8 cellular contexts compared by ENCODE assay signal in genomic region chr19:639251-640155, GRCh38. TPM values are rescaled to one million over a fixed set of nuclear protein-coding genes. Genes with fewer than 3 reads are reported as not detected.
DNase-seq lines count a peak whose midpoint lies in the region; ATAC-seq and TF ChIP-seq lines count a peak whose summit lies in the region.

Gene FGF22 (plus strand): TSS chr19:639879. CDS start chr19:639926, 47 bp downstream.

- no TSS peak for BruUV-seq in A673 (replicated peaks; lab: Mats Ljungman, UMichigan)

- H3K27ac Mint-ChIP-seq in activated T-helper 2 cell treated with anti-CD3 and anti-CD28 coated beads, Interferon-gamma antibody, Interleukin-2, Interleukin-4, amounts not matched to agents 10 μg/mL and 5 μg/mL and 100 μg/mL, durations not matched to agents 14 hours and 24 hours and 36 hours, result no peak within 1 kb of the TSS
- H3K27ac Mint-ChIP-seq in natural killer cell treated with Interleukin-12 subunit alpha and Interleukin-12 subunit beta and Interleukin-15 and Interleukin-18, amount 100 ng/mL, for 72 hours, result peak within 1 kb of the TSS in 1 of 2 donors; percentile 60
- H3K27ac Mint-ChIP-seq in stimulated activated effector memory CD8-positive, alpha-beta T cell treated with anti-CD3 and anti-CD28 coated beads, Interleukin-12 subunit alpha, Interleukin-12 subunit beta, amount 100 ng/mL, for 72 hours, result peak within 1 kb of the TSS; percentile 89

- no peaks in the 10 kb centered on the region for H3K4me1 ChIP-seq in A673 (ENCODE audit: insufficient read depth, low read length, poor library complexity, severe bottlenecking)
- H3K4me1 ChIP-seq in HUES64 (ENCODE audit: insufficient read depth, low read length), result no peaks in the 10 kb centered on the region

- H3K9me3 ChIP-seq in A673 (ENCODE audit: low read depth, low read length, poor library complexity, severe bottlenecking), result no peaks in the 10 kb centered on the region
- no peaks in the 10 kb centered on the region for H3K9me3 ChIP-seq in HUES64 (ENCODE audit: insufficient read depth, low read depth, low read length)

- WGBS in HUES64, result 5% methylated on average over 108 of the region's 108 CpGs

- no peaks in the 10 kb centered on the region for H3K36me3 Mint-ChIP-seq in activated T-helper 2 cell treated with anti-CD3 and anti-CD28 coated beads, Interferon-gamma antibody, Interleukin-2, Interleukin-4, amounts not matched to agents 10 μg/mL and 5 μg/mL and 100 μg/mL, durations not matched to agents 14 hours and 24 hours and 36 hours (ENCODE audit: low read depth)
- H3K36me3 Mint-ChIP-seq in natural killer cell treated with Interleukin-12 subunit alpha and Interleukin-12 subunit beta and Interleukin-15 and Interleukin-18, amount 100 ng/mL, for 72 hours, result no peaks in the 10 kb centered on the region
- peaks cover 16% of the 10 kb centered on the region for H3K36me3 Mint-ChIP-seq in stimulated activated effector memory CD8-positive, alpha-beta T cell treated with anti-CD3 and anti-CD28 coated beads, Interleukin-12 subunit alpha, Interleukin-12 subunit beta, amount 100 ng/mL, for 72 hours

- H3K4me3 Mint-ChIP-seq in activated T-helper 2 cell treated with anti-CD3 and anti-CD28 coated beads, Interferon-gamma antibody, Interleukin-2, Interleukin-4, amounts not matched to agents 10 μg/mL and 5 μg/mL and 100 μg/mL, durations not matched to agents 14 hours and 24 hours and 36 hours (ENCODE audit: low read depth), result peak within 1 kb of the TSS; percentile 74
- peak within 1 kb of the TSS; percentile 80 for H3K4me3 Mint-ChIP-seq in natural killer cell treated with Interleukin-12 subunit alpha and Interleukin-12 subunit beta and Interleukin-15 and Interleukin-18, amount 100 ng/mL, for 72 hours
- peak within 1 kb of the TSS; percentile 81 for H3K4me3 Mint-ChIP-seq in stimulated activated effector memory CD8-positive, alpha-beta T cell treated with anti-CD3 and anti-CD28 coated beads, Interleukin-12 subunit alpha, Interleukin-12 subunit beta, amount 100 ng/mL, for 72 hours

- H3K27me3 ChIP-seq in A673 (replicated peaks; ENCODE audit: insufficient read depth, low read depth, low read length, poor library complexity), result no peaks in the 10 kb centered on the region
- H3K27me3 ChIP-seq in HUES64 (ENCODE audit: insufficient read depth, low read length), result peaks cover 30% of the 10 kb centered on the region

- DNase-seq in A673 (ENCODE audit: low spot score), result peak; percentile 94
- peak; percentile 94 for DNase-seq in RPMI8226
- peak; percentile 86 for DNase-seq in activated T-helper 2 cell treated with anti-CD3 and anti-CD28 coated beads, Interferon-gamma antibody, Interleukin-2, Interleukin-4, amounts not matched to agents 10 μg/mL and 5 μg/mL and 100 μg/mL, durations not matched to agents 14 hours and 24 hours and 36 hours (ENCODE audit: low spot score)
- peak; percentile 81 for DNase-seq in fibroblast of pulmonary artery (ENCODE audit: low read depth)
- DNase-seq in natural killer cell treated with Interleukin-12 subunit alpha and Interleukin-12 subunit beta and Interleukin-15 and Interleukin-18, amount 100 ng/mL, for 72 hours (ENCODE audit: low spot score), result peak; percentile 96
- DNase-seq in stimulated activated effector memory CD8-positive, alpha-beta T cell treated with anti-CD3 and anti-CD28 coated beads, Interleukin-12 subunit alpha, Interleukin-12 subunit beta, amount 100 ng/mL, for 72 hours (ENCODE audit: low spot score in 2 of 2), result peak; percentile 87 to 92

- no peak for TF ChIP-seq CTCF in A673 (conservative IDR thresholded peaks at IDR 0.05; ENCODE audit: low read depth, low read length)
- no peak for TF ChIP-seq CTCF in fibroblast of pulmonary artery (IDR thresholded peaks at IDR 0.05; ENCODE audit: low read length, missing control alignments)

- intact Hi-C loops in A673 (cut with micrococcal nuclease; ENCODE audit: unreplicated experiment), result no loop called here
- intact Hi-C loops in activated T-helper 2 cell treated with anti-CD3 and anti-CD28 coated beads, Interferon-gamma antibody, Interleukin-2, Interleukin-4, amounts not matched to agents 10 μg/mL and 5 μg/mL and 100 μg/mL, durations not matched to agents 14 hours and 24 hours and 36 hours (cut with micrococcal nuclease), result loop anchor here (10.0 kb wide), 1 partner anchor 105 kb away; the partner anchor contains the start of gene CDC34

- H3K27me3 Mint-ChIP-seq in activated T-helper 2 cell treated with anti-CD3 and anti-CD28 coated beads, Interferon-gamma antibody, Interleukin-2, Interleukin-4, amounts not matched to agents 10 μg/mL and 5 μg/mL and 100 μg/mL, durations not matched to agents 14 hours and 24 hours and 36 hours (ENCODE audit: low read depth), result no peaks in the 10 kb centered on the region
- H3K27me3 Mint-ChIP-seq in natural killer cell treated with Interleukin-12 subunit alpha and Interleukin-12 subunit beta and Interleukin-15 and Interleukin-18, amount 100 ng/mL, for 72 hours, result no peaks in the 10 kb centered on the region

- no peaks in the 10 kb centered on the region for H3K9me3 Mint-ChIP-seq in activated T-helper 2 cell treated with anti-CD3 and anti-CD28 coated beads, Interferon-gamma antibody, Interleukin-2, Interleukin-4, amounts not matched to agents 10 μg/mL and 5 μg/mL and 100 μg/mL, durations not matched to agents 14 hours and 24 hours and 36 hours
- H3K9me3 Mint-ChIP-seq in natural killer cell treated with Interleukin-12 subunit alpha and Interleukin-12 subunit beta and Interleukin-15 and Interleukin-18, amount 100 ng/mL, for 72 hours, result no peaks in the 10 kb centered on the region
- no peaks in the 10 kb centered on the region for H3K9me3 Mint-ChIP-seq in stimulated activated effector memory CD8-positive, alpha-beta T cell treated with anti-CD3 and anti-CD28 coated beads, Interleukin-12 subunit alpha, Interleukin-12 subunit beta, amount 100 ng/mL, for 72 hours

- H3K27ac ChIP-seq in A673 (ENCODE audit: low read depth, low read length, poor library complexity, severe bottlenecking), result no peak within 1 kb of the TSS
- H3K27ac ChIP-seq in HUES64 (ENCODE audit: low read depth, low read length), result no peak within 1 kb of the TSS

- H3K4me3 ChIP-seq in A673 (ENCODE audit: low read depth, low read length, poor library complexity, severe bottlenecking) (peak within 1 kb of the TSS; percentile 53), HUES64 (ENCODE audit: low read length) (peak within 1 kb of the TSS; percentile 48), fibroblast of pulmonary artery (replicated peaks; ENCODE audit: low read depth, low read length) (peak within 1 kb of the TSS; percentile 47)

- H3K9ac ChIP-seq in HUES64 (ENCODE audit: low read depth, low read length), result no peak within 1 kb of the TSS; the same call in 1 of the 2 replicates

- peaks cover 4% of the 10 kb centered on the region for H3K4me1 Mint-ChIP-seq in activated T-helper 2 cell treated with anti-CD3 and anti-CD28 coated beads, Interferon-gamma antibody, Interleukin-2, Interleukin-4, amounts not matched to agents 10 μg/mL and 5 μg/mL and 100 μg/mL, durations not matched to agents 14 hours and 24 hours and 36 hours (ENCODE audit: low read depth)
- H3K4me1 Mint-ChIP-seq in natural killer cell treated with Interleukin-12 subunit alpha and Interleukin-12 subunit beta and Interleukin-15 and Interleukin-18, amount 100 ng/mL, for 72 hours (ENCODE audit: low read depth in 2 of 2), result peaks cover 6 to 10% of the 10 kb centered on the region in 2 donors
- H3K4me1 Mint-ChIP-seq in stimulated activated effector memory CD8-positive, alpha-beta T cell treated with anti-CD3 and anti-CD28 coated beads, Interleukin-12 subunit alpha, Interleukin-12 subunit beta, amount 100 ng/mL, for 72 hours, result peaks cover 8% of the 10 kb centered on the region

- CTCF ChIA-PET in A673 (lab: Charles Lee), result no interaction called here

- H3K36me3 ChIP-seq in A673 (ENCODE audit: insufficient read depth, low read length, poor library complexity, severe bottlenecking), result no peaks in the 10 kb centered on the region
- H3K36me3 ChIP-seq in HUES64 (ENCODE audit: insufficient read depth, low read length), result no peaks in the 10 kb centered on the region

- ATAC-seq in GM18909 (IDR thresholded peaks at IDR 0.05; ENCODE audit: poor library complexity, unreplicated experiment), result peak; percentile 58
- peak; percentile 97 to 98 for ATAC-seq in natural killer cell treated with Interleukin-12 subunit alpha and Interleukin-12 subunit beta and Interleukin-15 and Interleukin-18, amount 100 ng/mL, for 72 hours
- ATAC-seq in stimulated activated effector memory CD8-positive, alpha-beta T cell treated with anti-CD3 and anti-CD28 coated beads, Interleukin-12 subunit alpha, Interleukin-12 subunit beta, amount 100 ng/mL, for 72 hours, result peak; percentile 93

- POLR2A ChIA-PET in A673 (lab: Charles Lee; ENCODE audit: low non-redundant PET), result no interaction called here

RNA-seq across cellular contexts. Expression of gene FGF22, which starts in this region (rescaled TPM):
- 0.19 and 0.57 TPM in 2 replicates for total RNA-seq in A673 (2021)
- polyA plus RNA-seq in HUES64 (2013, experiment 1 of 2), result 0.50 TPM
- polyA plus RNA-seq in HUES64 (2013, experiment 2 of 2), result 0.25 TPM
- total RNA-seq in activated T-helper 2 cell treated with anti-CD3 and anti-CD28 coated beads, Interferon-gamma antibody, Interleukin-2, Interleukin-4, amounts not matched to agents 10 μg/mL and 5 μg/mL and 100 μg/mL, durations not matched to agents 14 hours and 24 hours and 36 hours, result not detected in 2 replicates
- not detected for total RNA-seq in natural killer cell treated with Interleukin-12 subunit alpha and Interleukin-12 subunit beta and Interleukin-15 and Interleukin-18, amount 100 ng/mL, for 72 hours

Comparison
In these comparisons a context has a peak if more than half of its experiments do, and no peak if none do; other contexts are left out.
1. Peak in DNase-seq and H3K4me3 ChIP-seq in A673; RNA of the gene not detected or under 1 TPM.
2. Peak in DNase-seq in activated T-helper 2 cell treated with anti-CD3 and anti-CD28 coated beads, Interferon-gamma antibody, Interleukin-2, Interleukin-4, amounts not matched to agents 10 μg/mL and 5 μg/mL and 100 μg/mL, durations not matched to agents 14 hours and 24 hours and 36 hours; RNA of the gene not detected or under 1 TPM.
3. Peak in DNase-seq and ATAC-seq in natural killer cell treated with Interleukin-12 subunit alpha and Interleukin-12 subunit beta and Interleukin-15 and Interleukin-18, amount 100 ng/mL, for 72 hours; RNA of the gene not detected or under 1 TPM.